Comparison of ENCODE assay signal across 1 cellular context in the genomic region with DNA sequence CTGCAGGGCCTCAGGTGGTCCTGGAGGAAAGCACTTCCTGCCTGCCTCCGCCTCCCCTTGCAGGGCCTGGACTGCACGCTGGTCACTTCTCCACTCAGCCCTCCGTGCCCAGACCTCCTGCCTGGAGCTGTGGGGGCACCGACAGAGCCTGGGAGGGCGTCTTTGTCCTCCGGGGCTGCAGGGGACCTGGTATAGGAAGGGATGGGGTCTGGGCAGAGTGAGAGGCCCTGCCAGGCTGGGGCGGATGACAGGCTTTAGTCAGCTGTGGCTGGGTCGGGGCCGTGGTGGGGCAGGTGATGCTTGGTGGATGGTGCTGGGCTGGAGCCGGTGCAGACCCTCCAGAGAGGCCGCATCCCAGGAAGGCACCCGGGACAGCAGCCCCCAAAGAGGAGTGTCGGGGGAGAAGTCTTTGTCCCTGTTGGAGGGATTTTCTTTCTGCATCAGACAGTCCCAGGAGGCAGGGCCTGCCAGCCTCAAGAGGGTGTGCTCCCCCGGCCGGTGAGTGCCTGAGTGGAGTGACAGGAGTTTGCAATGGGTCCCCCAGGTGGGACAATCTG.
TF ChIP-seq lines count a peak whose summit lies in the region.

No MANE protein-coding gene starts in this region.

TF ChIP-seq in HepG2, 621 proteins besides CTCF, POLR2A, EP300 and RAD21:
- TF ChIP-seq, protein P1, sequence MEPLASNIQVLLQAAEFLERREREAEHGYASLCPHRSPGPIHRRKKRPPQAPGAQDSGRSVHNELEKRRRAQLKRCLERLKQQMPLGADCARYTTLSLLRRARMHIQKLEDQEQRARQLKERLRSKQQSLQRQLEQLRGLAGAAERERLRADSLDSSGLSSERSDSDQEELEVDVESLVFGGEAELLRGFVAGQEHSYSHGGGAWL (CRISPR knock-in tag; IDR thresholded peaks at IDR 0.05) = no peak
- TF ChIP-seq, protein P2, sequence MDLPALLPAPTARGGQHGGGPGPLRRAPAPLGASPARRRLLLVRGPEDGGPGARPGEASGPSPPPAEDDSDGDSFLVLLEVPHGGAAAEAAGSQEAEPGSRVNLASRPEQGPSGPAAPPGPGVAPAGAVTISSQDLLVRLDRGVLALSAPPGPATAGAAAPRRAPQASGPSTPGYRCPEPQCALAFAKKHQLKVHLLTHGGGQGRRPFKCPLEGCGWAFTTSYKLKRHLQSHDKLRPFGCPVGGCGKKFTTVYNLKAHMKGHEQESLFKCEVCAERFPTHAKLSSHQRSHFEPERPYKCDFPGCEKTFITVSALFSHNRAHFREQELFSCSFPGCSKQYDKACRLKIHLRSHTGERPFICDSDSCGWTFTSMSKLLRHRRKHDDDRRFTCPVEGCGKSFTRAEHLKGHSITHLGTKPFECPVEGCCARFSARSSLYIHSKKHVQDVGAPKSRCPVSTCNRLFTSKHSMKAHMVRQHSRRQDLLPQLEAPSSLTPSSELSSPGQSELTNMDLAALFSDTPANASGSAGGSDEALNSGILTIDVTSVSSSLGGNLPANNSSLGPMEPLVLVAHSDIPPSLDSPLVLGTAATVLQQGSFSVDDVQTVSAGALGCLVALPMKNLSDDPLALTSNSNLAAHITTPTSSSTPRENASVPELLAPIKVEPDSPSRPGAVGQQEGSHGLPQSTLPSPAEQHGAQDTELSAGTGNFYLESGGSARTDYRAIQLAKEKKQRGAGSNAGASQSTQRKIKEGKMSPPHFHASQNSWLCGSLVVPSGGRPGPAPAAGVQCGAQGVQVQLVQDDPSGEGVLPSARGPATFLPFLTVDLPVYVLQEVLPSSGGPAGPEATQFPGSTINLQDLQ (CRISPR knock-in tag; IDR thresholded peaks at IDR 0.05) = 0 out of 2 replicates have a peak, but pooled peaks have one; percentile 27
- TF ChIP-seq, protein P3, sequence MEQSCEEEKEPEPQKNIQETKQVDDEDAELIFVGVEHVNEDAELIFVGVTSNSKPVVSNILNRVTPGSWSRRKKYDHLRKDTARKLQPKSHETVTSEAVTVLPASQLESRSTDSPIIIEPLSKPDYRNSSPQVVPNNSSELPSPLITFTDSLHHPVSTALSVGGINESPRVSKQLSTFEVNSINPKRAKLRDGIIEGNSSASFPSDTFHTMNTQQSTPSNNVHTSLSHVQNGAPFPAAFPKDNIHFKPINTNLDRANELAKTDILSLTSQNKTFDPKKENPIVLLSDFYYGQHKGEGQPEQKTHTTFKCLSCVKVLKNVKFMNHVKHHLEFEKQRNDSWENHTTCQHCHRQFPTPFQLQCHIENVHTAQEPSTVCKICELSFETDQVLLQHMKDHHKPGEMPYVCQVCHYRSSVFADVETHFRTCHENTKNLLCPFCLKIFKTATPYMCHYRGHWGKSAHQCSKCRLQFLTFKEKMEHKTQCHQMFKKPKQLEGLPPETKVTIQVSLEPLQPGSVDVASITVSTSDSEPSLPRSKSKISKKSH (CRISPR knock-in tag; IDR thresholded peaks at IDR 0.05; ENCODE audit: borderline replicate concordance) = no peak
- TF ChIP-seq TCF7L2 (IDR thresholded peaks at IDR 0.05; ENCODE audit: low read depth, low read length) (no peak), ZNF17 (CRISPR knock-in tag; IDR thresholded peaks at IDR 0.05) (peak; percentile 18; the same call in 1 of the 2 replicates), HNF4A (CRISPR knock-in tag; IDR thresholded peaks at IDR 0.05) (no peak)
- TF ChIP-seq, protein P4, sequence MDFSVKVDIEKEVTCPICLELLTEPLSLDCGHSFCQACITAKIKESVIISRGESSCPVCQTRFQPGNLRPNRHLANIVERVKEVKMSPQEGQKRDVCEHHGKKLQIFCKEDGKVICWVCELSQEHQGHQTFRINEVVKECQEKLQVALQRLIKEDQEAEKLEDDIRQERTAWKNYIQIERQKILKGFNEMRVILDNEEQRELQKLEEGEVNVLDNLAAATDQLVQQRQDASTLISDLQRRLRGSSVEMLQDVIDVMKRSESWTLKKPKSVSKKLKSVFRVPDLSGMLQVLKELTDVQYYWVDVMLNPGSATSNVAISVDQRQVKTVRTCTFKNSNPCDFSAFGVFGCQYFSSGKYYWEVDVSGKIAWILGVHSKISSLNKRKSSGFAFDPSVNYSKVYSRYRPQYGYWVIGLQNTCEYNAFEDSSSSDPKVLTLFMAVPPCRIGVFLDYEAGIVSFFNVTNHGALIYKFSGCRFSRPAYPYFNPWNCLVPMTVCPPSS (IDR thresholded peaks at IDR 0.05) = no peak
